Comparison of ENCODE assay signal across 26 cellular contexts in genomic region chr17:57034807-57035754, GRCh38. TPM values are rescaled to one million over a fixed set of nuclear protein-coding genes. Genes with fewer than 3 reads are reported as not detected.
DNase-seq lines count a peak whose midpoint lies in the region; ATAC-seq, FAIRE-seq and TF ChIP-seq lines count a peak whose summit lies in the region.
"Had no signal": no experiment of that assay in that cellular context is flagged by ENCODE, and none has a peak within 500 bp of the region (broad histone marks: within the 10 kb centered on the region; RNA-seq: fewer than 3 reads in every experiment).

No MANE protein-coding gene starts in this region.

- TF ChIP-seq POLR2A in Peyer's patch (IDR thresholded peaks at IDR 0.05) (no peak), esophagus muscularis mucosa (IDR thresholded peaks at IDR 0.05; ENCODE audit: low read depth) (no peak)

- intact Hi-C loops in esophagus muscularis mucosa (cut with DNase I) = no loop called here

- FAIRE-seq in small intestine (lab: Jason Lieb, UNC) = no peak
- FAIRE-seq: D721Med, GM19239 had no signal

- no peaks in the 10 kb centered on the region for H3K36me3 ChIP-seq in Peyer's patch
- no peaks in the 10 kb centered on the region for H3K36me3 ChIP-seq in esophagus muscularis mucosa
- no peaks in the 10 kb centered on the region for H3K36me3 ChIP-seq in small intestine (ENCODE audit: control insufficient read depth in 2 of 2, insufficient read depth in 2 of 2, low read length in 2 of 2)

- H3K4me1 ChIP-seq in Peyer's patch (peaks cover 0 to 19% (median 0%) of the 10 kb centered on the region in 4 donors), esophagus muscularis mucosa (peaks cover 40 to 67% (median 51%) of the 10 kb centered on the region in 4 donors), small intestine (ENCODE audit: control insufficient read depth in 2 of 2, insufficient read depth in 1 of 2, low read depth in 1 of 2, low read length in 1 of 2) (peaks cover 3 to 5% of the 10 kb centered on the region in 2 donors)
- H3K4me1 ChIP-seq: foreskin keratinocyte had no signal

- H3K4me3 ChIP-seq in Peyer's patch (peak overlapping the region in 2 of 4 donors; percentile 34 to 42), esophagus muscularis mucosa (no peak overlapping the region), small intestine (ENCODE audit: low read depth in 1 of 2, low read length in 2 of 2) (peak overlapping the region in 1 of 2 donors; percentile 5)
- H3K4me3 ChIP-seq: hepatocyte, lung, psoas muscle, skin epidermis had no signal

- DNase-seq in DMS79 (lab: John Stamatoyannopoulos, UW) = peak; percentile 44
- DNase-seq in Peyer's patch = peak in 2 of 3 donors; percentile 63 to 72
- no peak for DNase-seq in esophagus muscularis mucosa (ENCODE audit: extremely low spot score)
- peak; percentile 86 for DNase-seq in small intestine
- DNase-seq in NCI-H446 treated with DMSO at 0.1 percent for 48 hours (lab: John Stamatoyannopoulos, UW) = no peak
- DNase-seq in NCI-H2107 (lab: John Stamatoyannopoulos, UW) = no peak
- DNase-seq in NCI-H1694 treated with DMSO at 0.1 percent for 48 hours (lab: John Stamatoyannopoulos, UW) = no peak
- DNase-seq: activated CD4-positive, alpha-beta T cell treated with anti-CD3 and anti-CD28 coated beads, Interleukin-2, amount 50 U/mL, for 1 hour; effector memory CD4-positive, alpha-beta T cell; erythroblast; foreskin keratinocyte; IMR-90; OCI-M1; psoas muscle; SIG-M5; stimulated activated CD4-positive, alpha-beta T cell treated with anti-CD3 and anti-CD28 coated beads, Interleukin-1b, Interleukin-23, amount 100 ng/mL, for 48 hours; SW 1271; T1000 had no signal

- no peak for ATAC-seq in GM19351 (IDR thresholded peaks at IDR 0.05; ENCODE audit: unreplicated experiment)
- ATAC-seq: foreskin keratinocyte, HCT116, WTC11 had no signal

- TF ChIP-seq CTCF in Peyer's patch (IDR thresholded peaks at IDR 0.05) (no peak), esophagus muscularis mucosa (IDR thresholded peaks at IDR 0.05) (no peak)

- H3K27me3 ChIP-seq in Peyer's patch = no peaks in the 10 kb centered on the region
- H3K27me3 ChIP-seq in esophagus muscularis mucosa = no peaks in the 10 kb centered on the region
- no peaks in the 10 kb centered on the region for H3K27me3 ChIP-seq in small intestine (ENCODE audit: control insufficient read depth in 2 of 2, insufficient read depth in 2 of 2, low read length in 2 of 2)

- H3K9me3 ChIP-seq in Peyer's patch = no peaks in the 10 kb centered on the region
- no peaks in the 10 kb centered on the region for H3K9me3 ChIP-seq in esophagus muscularis mucosa
- H3K9me3 ChIP-seq in small intestine (ENCODE audit: control insufficient read depth, low read depth) = no peaks in the 10 kb centered on the region
- H3K9me3 ChIP-seq: psoas muscle had no signal

- no peak for TF ChIP-seq EP300 in esophagus muscularis mucosa (IDR thresholded peaks at IDR 0.05)

- peak overlapping the region in 3 of 4 donors; percentile 65 to 91 (median 88) for H3K27ac ChIP-seq in Peyer's patch
- peak overlapping the region; percentile 58 to 88 (median 85) for H3K27ac ChIP-seq in esophagus muscularis mucosa (replicated peaks in 1 of 4)
- peak overlapping the region; percentile 79 to 92 for H3K27ac ChIP-seq in small intestine (ENCODE audit: low read depth in 1 of 2, low read length in 1 of 2)
- H3K27ac ChIP-seq: foreskin keratinocyte, psoas muscle had no signal

- WGBS in esophagus muscularis mucosa = 83% methylated on average over 10 of the region's 10 CpGs
- 27 to 62% (median 54%) methylated on average over 10 of the region's 10 CpGs for WGBS in small intestine, 3 donors

RNA-seq across cellular contexts. Expression of gene AKAP1, which starts 50.0 kb away (rescaled TPM):
- total RNA-seq in Peyer's patch (100 to 1,000 TPM; 123 to 203 (median 166) TPM), esophagus muscularis mucosa (100 to 1,000 TPM in 2 of 4 donors, 10 to 100 TPM in 2; 82.7 to 110 (median 104) TPM)
- 10 to 100 TPM; 28.9 to 68.6 (median 42.3) TPM for polyA plus RNA-seq in small intestine

RNA-seq across cellular contexts. Expression of gene SCPEP1, which starts 57.1 kb away (rescaled TPM):
- total RNA-seq in Peyer's patch (100 to 1,000 TPM in 1 of 4 donors, 10 to 100 TPM in 3; 48.7 to 150 (median 64.7) TPM), esophagus muscularis mucosa (100 to 1,000 TPM in 1 of 4 donors, 10 to 100 TPM in 3; 61.0 to 111 (median 72.4) TPM)
- polyA plus RNA-seq in small intestine = 10 to 100 TPM; 16.8 to 46.9 (median 29.5) TPM

Comparison
In these comparisons a context has a peak if more than half of its experiments do, and no peak if none do; other contexts are left out.
1. DNase-seq: peak in DMS79 (single experiment), Peyer's patch (2 of 3) and small intestine (single experiment); none in esophagus muscularis mucosa (single experiment), NCI-H446 treated with DMSO at 0.1 percent for 48 hours (single experiment), NCI-H2107 (single experiment) and NCI-H1694 treated with DMSO at 0.1 percent for 48 hours (single experiment).
2. Peak in every context shown above with its lines, with median percentiles within 50 percentile points of each other: H3K27ac ChIP-seq.